Comparison of ENCODE assay signal across 22 cellular contexts in genomic region chr19:55336101-55336500, GRCh38. TPM values are rescaled to one million over a fixed set of nuclear protein-coding genes. Genes with fewer than 3 reads are reported as not detected.
DNase-seq lines count a peak whose midpoint lies in the region; ATAC-seq and TF ChIP-seq lines count a peak whose summit lies in the region.
"Had no signal": no experiment of that assay in that cellular context is flagged by ENCODE, and none has a peak within 500 bp of the region (broad histone marks: within the 10 kb centered on the region; RNA-seq: fewer than 3 reads in every experiment).

No MANE protein-coding gene starts in this region.

- no peaks in the 10 kb centered on the region for H3K36me3 ChIP-seq in RWPE2 (ENCODE audit: low read depth)
- H3K36me3 ChIP-seq: heart right ventricle, upper lobe of left lung had no signal

- H3K4me3 ChIP-seq in AG09309 (ENCODE audit: control insufficient read depth, low read depth, low read length): no peak overlapping the region
- no peak overlapping the region for H3K4me3 ChIP-seq in RWPE2 (ENCODE audit: severe bottlenecking)
- H3K4me3 ChIP-seq: A549, heart right ventricle, upper lobe of left lung had no signal

- H3K4me1 ChIP-seq in RWPE2 (ENCODE audit: insufficient read depth, poor library complexity, severe bottlenecking): peaks cover 14% of the 10 kb centered on the region

- TF ChIP-seq CTCF in AG09309 (IDR thresholded peaks at IDR 0.05; ENCODE audit: control insufficient read depth, insufficient read depth, low read depth, low read length, missing control alignments) (no peak), RWPE2 (IDR thresholded peaks at IDR 0.05; ENCODE audit: poor library complexity, severe bottlenecking) (no peak), omental fat pad (IDR thresholded peaks at IDR 0.05) (no peak)

- peak overlapping the region; percentile 39 for H3K27ac ChIP-seq in RWPE2 (ENCODE audit: poor library complexity, severe bottlenecking)
- H3K27ac ChIP-seq: heart right ventricle, parathyroid adenoma, upper lobe of left lung had no signal

- peak; percentile 39 for DNase-seq in AG09309 (ENCODE audit: low read depth)
- DNase-seq in GM04503 (ENCODE audit: low read depth): peak; percentile 57
- DNase-seq in RWPE2 (ENCODE audit: low spot score): peak; percentile 82
- peak; percentile 47 for DNase-seq in fibroblast of gingiva (ENCODE audit: low read depth)
- no peak for DNase-seq in omental fat pad (ENCODE audit: low spot score)
- DNase-seq in activated CD4-positive, alpha-beta T cell treated with anti-CD3 and anti-CD28 coated beads, Interleukin-2, amount 50 U/mL, for 1 hour: no peak
- DNase-seq: activated CD4-positive, alpha-beta T cell treated with anti-CD3 and anti-CD28 coated beads for 36 hours; activated naive CD8-positive, alpha-beta T cell treated with anti-CD3 and anti-CD28 coated beads for 36 hours; activated T-cell treated with anti-CD3 and anti-CD28 coated beads for 4 hours; cerebellar nuclear complex; GOT3; heart right ventricle; left cardiac atrium; NCI-H1436 treated with DMSO at 0.1 percent for 48 hours; Right ventricle myocardium superior; stimulated activated CD4-positive, alpha-beta T cell treated with anti-CD3 and anti-CD28 coated beads, Interleukin-2, amount 100 ng/mL, for 48 hours; upper lobe of left lung had no signal

- no peaks in the 10 kb centered on the region for H3K27me3 ChIP-seq in RWPE2 (ENCODE audit: insufficient read depth, poor library complexity, severe bottlenecking)
- H3K27me3 ChIP-seq: upper lobe of left lung had no signal

- ATAC-seq in RWPE2 (ENCODE audit: low read depth) (peak; percentile 3; the same call in 1 of the 3 replicates), omental fat pad (ENCODE audit: low FRiP score) (no peak), HG02840 (IDR thresholded peaks at IDR 0.05; ENCODE audit: low FRiP score, unreplicated experiment) (no peak), HG02610 (IDR thresholded peaks at IDR 0.05; ENCODE audit: unreplicated experiment) (no peak)
- ATAC-seq: A549; activated CD4-positive, alpha-beta T cell treated with anti-CD3 and anti-CD28 coated beads for 36 hours; heart right ventricle; left cardiac atrium had no signal

- H3K9me3 ChIP-seq in RWPE2 (ENCODE audit: severe bottlenecking): no peaks in the 10 kb centered on the region
- H3K9me3 ChIP-seq: A549, heart right ventricle, upper lobe of left lung had no signal

RNA-seq across cellular contexts. Expression of gene KMT5C, which starts 3.6 kb away (rescaled TPM):
- 10 to 100 TPM in 1 of 4 donors, 1 to 10 TPM in 3; 5.3 to 22.9 (median 6.8) TPM for total RNA-seq in omental fat pad

RNA-seq across cellular contexts. Expression of gene TMEM150B, which starts 11.0 kb away (rescaled TPM):
- 10 to 100 TPM in 2 of 4 donors, 1 to 10 TPM in 2; 5.6 to 26.7 (median 16.6) TPM for total RNA-seq in omental fat pad
- total RNA-seq: activated CD4-positive, alpha-beta T cell treated with anti-CD3 and anti-CD28 coated beads for 36 hours; activated naive CD8-positive, alpha-beta T cell treated with anti-CD3 and anti-CD28 coated beads for 36 hours; NCI-H460 had no signal

RNA-seq across cellular contexts. Expression of gene COX6B2, which starts 18.4 kb away (rescaled TPM):
- total RNA-seq in omental fat pad: under 1 TPM in 1 of 4 donors, not detected in 3; 0.56 TPM
- total RNA-seq: activated naive CD8-positive, alpha-beta T cell treated with anti-CD3 and anti-CD28 coated beads for 36 hours; heart right ventricle; left cardiac atrium; NCI-H460; Right ventricle myocardium superior had no signal

RNA-seq across cellular contexts. Expression of gene GARIN5B, which starts 27.0 kb away (rescaled TPM):
- total RNA-seq in omental fat pad: under 1 TPM in 1 of 4 donors, not detected in 3; 0.09 TPM
- total RNA-seq: activated CD4-positive, alpha-beta T cell treated with anti-CD3 and anti-CD28 coated beads for 36 hours; activated naive CD8-positive, alpha-beta T cell treated with anti-CD3 and anti-CD28 coated beads for 36 hours; heart right ventricle; left cardiac atrium; NCI-H460; Right ventricle myocardium superior; upper lobe of left lung had no signal

RNA-seq across cellular contexts. Expression of gene IL11, which starts 34.2 kb away (rescaled TPM):
- 1 to 10 TPM in 1 of 4 donors, under 1 TPM in 1, not detected in 2; 0.28 to 1.2 TPM for total RNA-seq in omental fat pad
- total RNA-seq: activated naive CD8-positive, alpha-beta T cell treated with anti-CD3 and anti-CD28 coated beads for 36 hours; heart right ventricle; left cardiac atrium; Right ventricle myocardium superior had no signal

Comparison
In these comparisons a context has a peak if more than half of its experiments do, and no peak if none do; other contexts are left out.
1. DNase-seq: peak in AG09309 (single experiment), GM04503 (single experiment), RWPE2 (single experiment) and fibroblast of gingiva (single experiment); none in omental fat pad (single experiment) and activated CD4-positive, alpha-beta T cell treated with anti-CD3 and anti-CD28 coated beads, Interleukin-2, amount 50 U/mL, for 1 hour (single experiment).